In the genomic region with DNA sequence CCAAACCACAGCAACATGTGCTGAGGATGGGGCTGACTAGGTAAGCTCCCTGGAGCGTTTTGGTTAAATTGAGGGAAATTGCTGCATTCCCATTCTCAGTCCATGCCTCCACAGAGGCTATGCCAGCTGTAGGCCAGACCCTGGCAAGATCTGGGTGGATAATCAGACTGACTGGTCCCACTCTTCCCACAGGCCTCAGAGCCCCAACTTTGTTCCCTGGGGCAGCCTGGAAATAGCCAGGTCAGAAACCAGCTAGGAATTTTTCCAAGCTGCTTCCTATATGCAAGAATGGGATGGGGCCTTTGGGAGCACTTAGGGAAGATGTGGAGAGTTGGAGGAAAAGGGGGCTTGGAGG, we compare ENCODE assay signal across 1 cellular context.
TF ChIP-seq lines count a peak whose summit lies in the region.

No MANE protein-coding gene starts in this region.

TF ChIP-seq in IMR-90, 13 proteins besides CTCF, POLR2A, EP300 and RAD21:
- no peak for TF ChIP-seq MXI1 (IDR thresholded peaks at IDR 0.05; ENCODE audit: borderline replicate concordance, low read depth, low read length)
- no peak for TF ChIP-seq FOS (IDR thresholded peaks at IDR 0.05; ENCODE audit: low read depth, low read length)
- TF ChIP-seq MAZ (IDR thresholded peaks at IDR 0.05; ENCODE audit: borderline replicate concordance, low read depth, low read length) = no peak
- TF ChIP-seq, protein P1, sequence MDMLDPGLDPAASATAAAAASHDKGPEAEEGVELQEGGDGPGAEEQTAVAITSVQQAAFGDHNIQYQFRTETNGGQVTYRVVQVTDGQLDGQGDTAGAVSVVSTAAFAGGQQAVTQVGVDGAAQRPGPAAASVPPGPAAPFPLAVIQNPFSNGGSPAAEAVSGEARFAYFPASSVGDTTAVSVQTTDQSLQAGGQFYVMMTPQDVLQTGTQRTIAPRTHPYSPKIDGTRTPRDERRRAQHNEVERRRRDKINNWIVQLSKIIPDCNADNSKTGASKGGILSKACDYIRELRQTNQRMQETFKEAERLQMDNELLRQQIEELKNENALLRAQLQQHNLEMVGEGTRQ (IDR thresholded peaks at IDR 0.05; ENCODE audit: low read depth, low read length) = no peak
- TF ChIP-seq, protein P2, sequence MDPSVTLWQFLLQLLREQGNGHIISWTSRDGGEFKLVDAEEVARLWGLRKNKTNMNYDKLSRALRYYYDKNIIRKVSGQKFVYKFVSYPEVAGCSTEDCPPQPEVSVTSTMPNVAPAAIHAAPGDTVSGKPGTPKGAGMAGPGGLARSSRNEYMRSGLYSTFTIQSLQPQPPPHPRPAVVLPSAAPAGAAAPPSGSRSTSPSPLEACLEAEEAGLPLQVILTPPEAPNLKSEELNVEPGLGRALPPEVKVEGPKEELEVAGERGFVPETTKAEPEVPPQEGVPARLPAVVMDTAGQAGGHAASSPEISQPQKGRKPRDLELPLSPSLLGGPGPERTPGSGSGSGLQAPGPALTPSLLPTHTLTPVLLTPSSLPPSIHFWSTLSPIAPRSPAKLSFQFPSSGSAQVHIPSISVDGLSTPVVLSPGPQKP (IDR thresholded peaks at IDR 0.05; ENCODE audit: borderline replicate concordance, low read depth, low read length) = no peak
- no peak for TF ChIP-seq RCOR1 (IDR thresholded peaks at IDR 0.05; ENCODE audit: insufficient replicate concordance, low read length)
- TF ChIP-seq CHD1 (IDR thresholded peaks at IDR 0.05; ENCODE audit: low read depth, low read length) = no peak
